In the genomic region with DNA sequence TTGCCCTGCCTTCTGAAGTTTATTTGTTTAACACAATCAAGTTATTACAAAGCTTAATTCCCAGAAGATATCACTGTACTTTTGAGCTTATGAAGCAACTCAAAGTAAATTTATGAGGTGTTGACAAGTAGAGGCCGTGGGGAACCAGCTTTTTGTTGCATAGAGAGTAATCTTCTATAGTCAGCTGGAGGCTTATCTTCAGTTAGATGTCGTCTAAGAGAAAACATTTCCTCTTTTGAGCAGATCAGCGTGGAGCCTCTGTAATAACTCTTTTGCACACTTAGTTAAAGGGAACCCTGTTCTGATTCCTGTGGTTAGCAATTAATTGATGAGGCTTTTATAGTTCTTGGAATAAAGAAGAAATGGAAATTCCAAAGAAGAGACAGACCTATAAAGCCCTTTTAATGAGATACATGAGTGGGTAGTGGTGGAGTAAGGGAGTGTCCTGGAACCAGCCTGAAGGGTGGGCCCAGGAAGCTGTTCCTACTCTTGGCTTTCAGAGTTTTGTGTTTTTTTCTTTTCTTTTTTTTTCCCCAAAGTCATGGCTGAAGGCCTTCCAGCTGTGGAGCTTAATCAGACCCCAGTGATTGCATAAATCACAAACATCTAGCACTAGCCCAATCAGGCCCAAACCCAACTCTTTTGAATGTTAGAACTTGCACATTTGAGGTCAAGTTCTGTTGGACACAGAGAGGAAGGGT, we compare ENCODE assay signal across 11 cellular contexts. TPM values are rescaled to one million over a fixed set of nuclear protein-coding genes. Genes with fewer than 3 reads are reported as not detected.
A peak's percentile ranks its signal among the peaks of the same experiment; 100 is the strongest.
DNase-seq lines count a peak whose midpoint lies in the region; ATAC-seq and TF ChIP-seq lines count a peak whose summit lies in the region.
"Had no signal": no experiment of that assay in that cellular context is flagged by ENCODE, and none has a peak within 500 bp of the region (broad histone marks: within the 10 kb centered on the region; RNA-seq: fewer than 3 reads in every experiment).

No MANE protein-coding gene starts in this region.

- H3K27me3 Mint-ChIP-seq in activated naive CD8-positive, alpha-beta T cell treated with anti-CD3 and anti-CD28 coated beads for 36 hours: peaks cover 3% of the 10 kb centered on the region

- no peaks in the 10 kb centered on the region for H4K20me1 ChIP-seq in smooth muscle cell (ENCODE audit: low read depth)

- H3K9me3 Mint-ChIP-seq in activated naive CD8-positive, alpha-beta T cell treated with anti-CD3 and anti-CD28 coated beads for 36 hours: no peaks in the 10 kb centered on the region

- ATAC-seq in heart right ventricle: peak; percentile 62 to 80 (median 74)
- no peak for ATAC-seq in HG02642 (IDR thresholded peaks at IDR 0.05; ENCODE audit: poor library complexity, unreplicated experiment)
- ATAC-seq in HG03432 (IDR thresholded peaks at IDR 0.05; ENCODE audit: unreplicated experiment): no peak

- no peak overlapping the region for H3K4me3 Mint-ChIP-seq in activated naive CD8-positive, alpha-beta T cell treated with anti-CD3 and anti-CD28 coated beads for 36 hours

- DNase-seq in GM04503 (ENCODE audit: low read depth): peak; percentile 97
- peak; percentile 99 for DNase-seq in SK-N-MC (ENCODE audit: low read depth, low spot score)
- DNase-seq in heart right ventricle: peak in 1 of 2 donors; percentile 35
- DNase-seq in smooth muscle cell (lab: John Stamatoyannopoulos, UW; ENCODE audit: unreplicated experiment): no peak
- no peak for DNase-seq in activated naive CD8-positive, alpha-beta T cell treated with anti-CD3 and anti-CD28 coated beads for 36 hours
- no peak for DNase-seq in NCI-H774 (lab: John Stamatoyannopoulos, UW)
- DNase-seq: activated T-cell treated with anti-CD3 and anti-CD28 coated beads for 4 hours had no signal

- no peak overlapping the region for H3K27ac ChIP-seq in SK-N-MC
- peak overlapping the region in 8 of 10 donors; percentile 55 to 80 (median 62) for H3K27ac ChIP-seq in heart right ventricle
- peak overlapping the region; percentile 66 for H3K27ac ChIP-seq in smooth muscle cell (ENCODE audit: low read depth)
- H3K27ac ChIP-seq: SJCRH30, tibial artery had no signal

- H3K27me3 ChIP-seq in heart right ventricle: no peaks in the 10 kb centered on the region
- H3K27me3 ChIP-seq in smooth muscle cell (ENCODE audit: low read depth): no peaks in the 10 kb centered on the region
- H3K27me3 ChIP-seq: SJCRH30, tibial artery had no signal

- H3F3A ChIP-seq in smooth muscle cell (ENCODE audit: low read depth): peaks cover 20% of the 10 kb centered on the region

- H3K36me3 ChIP-seq in SK-N-MC (ENCODE audit: insufficient read depth, low read length) (no peaks in the 10 kb centered on the region), heart right ventricle (no peaks in the 10 kb centered on the region), smooth muscle cell (ENCODE audit: low read depth) (no peaks in the 10 kb centered on the region)
- H3K36me3 ChIP-seq: SJCRH30, tibial artery had no signal

- TF ChIP-seq CTCF in heart right ventricle (IDR thresholded peaks at IDR 0.05) (no peak), smooth muscle cell (IDR thresholded peaks at IDR 0.05; ENCODE audit: borderline replicate concordance, insufficient read depth, poor library complexity, severe bottlenecking) (no peak)

- peak overlapping the region; percentile 9 for H3K4me2 ChIP-seq in smooth muscle cell

- H3K4me1 ChIP-seq in heart right ventricle (peaks cover 0 to 37% (median 17%) of the 10 kb centered on the region in 9 donors), smooth muscle cell (ENCODE audit: low read depth) (peaks cover 7% of the 10 kb centered on the region)

- 42 to 44% methylated on average over 3 of the region's 3 CpGs for WGBS in heart right ventricle, 2 donors
- WGBS in smooth muscle cell (ENCODE audit: low lambda C conversion rate): 10% methylated on average over 3 of the region's 3 CpGs

- H3K9ac ChIP-seq in SK-N-MC (ENCODE audit: insufficient read length) (no peak overlapping the region), smooth muscle cell (ENCODE audit: low read depth) (no peak overlapping the region)

- H3K9me3 ChIP-seq in SK-N-MC (ENCODE audit: low read depth, low read length) (no peaks in the 10 kb centered on the region; the same call in 1 of the 2 replicates), heart right ventricle (no peaks in the 10 kb centered on the region), smooth muscle cell (replicated peaks; ENCODE audit: low read depth) (no peaks in the 10 kb centered on the region)
- H3K9me3 ChIP-seq: SJCRH30, tibial artery had no signal

- H3K79me2 ChIP-seq in smooth muscle cell (ENCODE audit: low read depth): no peaks in the 10 kb centered on the region

- H3K4me1 Mint-ChIP-seq in activated naive CD8-positive, alpha-beta T cell treated with anti-CD3 and anti-CD28 coated beads for 36 hours: peaks cover 8% of the 10 kb centered on the region

- intact Hi-C loops in heart right ventricle (cut with DNase I): no loop called here

- H3K27ac Mint-ChIP-seq in activated naive CD8-positive, alpha-beta T cell treated with anti-CD3 and anti-CD28 coated beads for 36 hours: no peak overlapping the region

- 0 out of 2 replicates have a peak overlapping the region, but pooled peaks have one; percentile 1 for H3K4me3 ChIP-seq in SK-N-MC
- H3K4me3 ChIP-seq in heart right ventricle: no peak overlapping the region
- H3K4me3 ChIP-seq in smooth muscle cell: no peak overlapping the region
- H3K4me3 ChIP-seq: SJCRH30, tibial artery had no signal

- H2AFZ ChIP-seq in smooth muscle cell (ENCODE audit: low read depth): no peak overlapping the region

- H3K36me3 Mint-ChIP-seq in activated naive CD8-positive, alpha-beta T cell treated with anti-CD3 and anti-CD28 coated beads for 36 hours: no peaks in the 10 kb centered on the region

RNA-seq across cellular contexts. Expression of a gene that starts 28.9 kb away (rescaled TPM):
- 10 to 100 TPM in 9 of 10 donors, 1 to 10 TPM in 1; 6.7 to 24.1 (median 12.6) TPM for total RNA-seq in heart right ventricle
- polyA plus RNA-seq in heart right ventricle: 10 to 100 TPM in 1 of 2 donors, 1 to 10 TPM in 1; 7.9 to 15.9 TPM
- total RNA-seq in smooth muscle cell: 1.5 and 1.7 TPM in 2 replicates
- 1.8 and 2.7 TPM in 2 replicates for polyA plus RNA-seq in smooth muscle cell
- 10 to 100 TPM; 27.1 to 28.3 TPM for total RNA-seq in activated naive CD8-positive, alpha-beta T cell treated with anti-CD3 and anti-CD28 coated beads for 36 hours

Comparison
In these comparisons a context has a peak if more than half of its experiments do, and no peak if none do; other contexts are left out.
1. DNase-seq: peak in GM04503 (single experiment) and SK-N-MC (single experiment); none in smooth muscle cell (single experiment), activated naive CD8-positive, alpha-beta T cell treated with anti-CD3 and anti-CD28 coated beads for 36 hours (single experiment) and NCI-H774 (single experiment).
2. ATAC-seq: peak in heart right ventricle (8 of 8); none in HG02642 (single experiment) and HG03432 (single experiment).